Comparison of ENCODE assay signal across 9 cellular contexts in the genomic region with DNA sequence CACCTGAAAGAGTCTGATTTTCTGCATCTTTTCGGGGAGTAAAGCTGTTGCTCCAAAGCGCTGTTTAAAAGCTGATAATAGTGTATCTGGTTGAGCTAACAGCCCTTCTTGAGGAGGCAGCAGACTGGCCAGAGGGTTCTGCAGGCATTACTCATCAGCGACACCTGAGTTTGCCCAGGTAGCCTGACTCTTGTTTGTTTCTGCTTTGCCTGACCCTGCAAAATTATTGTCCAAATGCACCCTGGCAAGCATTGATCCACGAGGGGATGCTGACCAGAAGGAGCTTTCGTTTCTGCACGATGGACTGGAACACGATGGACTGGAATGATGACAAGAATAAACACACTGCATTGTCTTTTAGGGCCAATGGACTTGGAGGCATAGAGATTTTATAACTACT. TPM values are rescaled to one million over a fixed set of nuclear protein-coding genes. Genes with fewer than 3 reads are reported as not detected.
A peak's percentile ranks its signal among the peaks of the same experiment; 100 is the strongest.
DNase-seq lines count a peak whose midpoint lies in the region; ATAC-seq and TF ChIP-seq lines count a peak whose summit lies in the region.
"Had no signal": no experiment of that assay in that cellular context is flagged by ENCODE, and none has a peak within 500 bp of the region (broad histone marks: within the 10 kb centered on the region; RNA-seq: fewer than 3 reads in every experiment).

No MANE protein-coding gene starts in this region.

- H3K9me3 Mint-ChIP-seq in CD4-positive, CD25-positive, alpha-beta regulatory T cell = peaks cover 0 to 1% (median 0%) of the 10 kb centered on the region in 7 donors
- H3K9me3 Mint-ChIP-seq in HFFc6 = no peaks in the 10 kb centered on the region
- H3K9me3 Mint-ChIP-seq in activated T-helper 17 cell treated with anti-CD3 and anti-CD28 coated beads, Interleukin-2, amount 50 U/mL, for 72 hours = peaks cover 5% of the 10 kb centered on the region

- H3K27me3 ChIP-seq in CD4-positive, CD25-positive, alpha-beta regulatory T cell (ENCODE audit: control insufficient read depth, insufficient read depth, low read length) = no peaks in the 10 kb centered on the region
- no peaks in the 10 kb centered on the region for H3K27me3 ChIP-seq in muscle layer of duodenum (ENCODE audit: low read depth, low read length)

- no peaks in the 10 kb centered on the region for H3K27me3 Mint-ChIP-seq in CD4-positive, CD25-positive, alpha-beta regulatory T cell
- peaks cover 6% of the 10 kb centered on the region for H3K27me3 Mint-ChIP-seq in HFFc6 (ENCODE audit: insufficient read depth)
- H3K27me3 Mint-ChIP-seq in activated T-helper 17 cell treated with anti-CD3 and anti-CD28 coated beads, Interleukin-2, amount 50 U/mL, for 72 hours = no peaks in the 10 kb centered on the region

- ATAC-seq in CD4-positive, CD25-positive, alpha-beta regulatory T cell (ENCODE audit: low read depth in 2 of 2) = no peak
- peak; percentile 3 for ATAC-seq in activated T-helper 17 cell treated with anti-CD3 and anti-CD28 coated beads, Interleukin-2, amount 50 U/mL, for 72 hours (replicated peaks)
- no peak for ATAC-seq in GM19397 (IDR thresholded peaks at IDR 0.05; ENCODE audit: unreplicated experiment)

- H3K9me3 ChIP-seq in CD4-positive, CD25-positive, alpha-beta regulatory T cell (ENCODE audit: control insufficient read depth in 2 of 2, low read length in 2 of 2) = no peaks in the 10 kb centered on the region
- H3K9me3 ChIP-seq in muscle layer of duodenum (ENCODE audit: control insufficient read depth in 1 of 2, low read length in 2 of 2) = no peaks in the 10 kb centered on the region

- peak overlapping the region; percentile 70 for H3K4me3 ChIP-seq in CD4-positive, CD25-positive, alpha-beta regulatory T cell (ENCODE audit: low read depth, low read length)
- H3K4me3 ChIP-seq in muscle layer of duodenum (ENCODE audit: low read depth in 1 of 2, low read length in 2 of 2) = peak overlapping the region in 1 of 2 donors; percentile 26

- peak overlapping the region; percentile 72 to 99 (median 82) for H3K4me3 Mint-ChIP-seq in CD4-positive, CD25-positive, alpha-beta regulatory T cell
- H3K4me3 Mint-ChIP-seq in HFFc6 = peak overlapping the region; percentile 77
- H3K4me3 Mint-ChIP-seq in activated T-helper 17 cell treated with anti-CD3 and anti-CD28 coated beads, Interleukin-2, amount 50 U/mL, for 72 hours = peak overlapping the region; percentile 85

- peaks cover 13% of the 10 kb centered on the region for H3K36me3 ChIP-seq in CD4-positive, CD25-positive, alpha-beta regulatory T cell (ENCODE audit: control insufficient read depth, insufficient read depth, low read length)
- no peaks in the 10 kb centered on the region for H3K36me3 ChIP-seq in muscle layer of duodenum (ENCODE audit: control insufficient read depth in 1 of 2, insufficient read depth in 2 of 2, low read length in 2 of 2)

- peak overlapping the region; percentile 88 to 89 (median 89) for H3K27ac Mint-ChIP-seq in CD4-positive, CD25-positive, alpha-beta regulatory T cell
- H3K27ac Mint-ChIP-seq in HFFc6 = peak overlapping the region; percentile 97
- H3K27ac Mint-ChIP-seq in activated T-helper 17 cell treated with anti-CD3 and anti-CD28 coated beads, Interleukin-2, amount 50 U/mL, for 72 hours = peak overlapping the region; percentile 99

- H3K4me1 Mint-ChIP-seq in CD4-positive, CD25-positive, alpha-beta regulatory T cell = peaks cover 21 to 97% (median 76%) of the 10 kb centered on the region in 4 donors
- peaks cover 94% of the 10 kb centered on the region for H3K4me1 Mint-ChIP-seq in HFFc6 (ENCODE audit: low read depth)
- peaks cover 73% of the 10 kb centered on the region for H3K4me1 Mint-ChIP-seq in activated T-helper 17 cell treated with anti-CD3 and anti-CD28 coated beads, Interleukin-2, amount 50 U/mL, for 72 hours

- no peak for DNase-seq in CD4-positive, CD25-positive, alpha-beta regulatory T cell
- no peak for DNase-seq in HFFc6
- no peak for DNase-seq in NCI-H1694 (lab: John Stamatoyannopoulos, UW)
- DNase-seq in midbrain (lab: John Stamatoyannopoulos, UW) = no peak
- DNase-seq in AG20443 (ENCODE audit: low spot score) = no peak

- TF ChIP-seq CTCF in HFFc6 (IDR thresholded peaks at IDR 0.05) = no peak

- peaks cover 32% of the 10 kb centered on the region for H3K36me3 Mint-ChIP-seq in CD4-positive, CD25-positive, alpha-beta regulatory T cell
- peaks cover 86% of the 10 kb centered on the region for H3K36me3 Mint-ChIP-seq in HFFc6 (ENCODE audit: low read depth)
- H3K36me3 Mint-ChIP-seq in activated T-helper 17 cell treated with anti-CD3 and anti-CD28 coated beads, Interleukin-2, amount 50 U/mL, for 72 hours (ENCODE audit: low read depth) = peaks cover 100% of the 10 kb centered on the region

- peak overlapping the region; percentile 72 for H3K27ac ChIP-seq in CD4-positive, CD25-positive, alpha-beta regulatory T cell (ENCODE audit: insufficient read depth, low read length, poor library complexity, severe bottlenecking)
- peak overlapping the region; percentile 26 for H3K27ac ChIP-seq in muscle layer of duodenum (ENCODE audit: low read length)

- H3K4me1 ChIP-seq in CD4-positive, CD25-positive, alpha-beta regulatory T cell (ENCODE audit: control insufficient read depth, insufficient read depth, low read length, poor library complexity, severe bottlenecking) = peaks cover 89% of the 10 kb centered on the region
- H3K4me1 ChIP-seq in muscle layer of duodenum (ENCODE audit: control insufficient read depth in 1 of 2, insufficient read depth in 2 of 2, low read length in 2 of 2) = peaks cover 7 to 54% of the 10 kb centered on the region in 2 donors

RNA-seq across cellular contexts. Expression of a gene that starts 6.2 kb away (rescaled TPM):
- 286 TPM for total RNA-seq in CD4-positive, CD25-positive, alpha-beta regulatory T cell
- 100 to 1,000 TPM; 291 to 459 (median 385) TPM for polyA plus RNA-seq in CD4-positive, CD25-positive, alpha-beta regulatory T cell
- total RNA-seq in HFFc6 (2021; fragmentation: NEBNext Ultra II Directional; extraction: Animal tissue kit (Norgen Biotek cat#: 25700)) = 100 to 1,000 TPM; 526 to 610 (median 584) TPM
- total RNA-seq in activated T-helper 17 cell treated with anti-CD3 and anti-CD28 coated beads, Interleukin-2, amount 50 U/mL, for 72 hours = 100 to 1,000 TPM; 157 to 231 TPM

RNA-seq across cellular contexts. Expression of a gene that starts 54.5 kb away (rescaled TPM):
- not detected for total RNA-seq in CD4-positive, CD25-positive, alpha-beta regulatory T cell
- not detected for polyA plus RNA-seq in CD4-positive, CD25-positive, alpha-beta regulatory T cell
- under 1 TPM in 5 of 6 experiments, not detected in 1; 0.07 to 0.48 (median 0.31) TPM for total RNA-seq in HFFc6 (2021; fragmentation: NEBNext Ultra II Directional; extraction: Animal tissue kit (Norgen Biotek cat#: 25700))
- total RNA-seq in activated T-helper 17 cell treated with anti-CD3 and anti-CD28 coated beads, Interleukin-2, amount 50 U/mL, for 72 hours = under 1 TPM in 1 of 2 donors, not detected in 1; 0.34 TPM
- total RNA-seq: cerebellum had no signal
